In genomic region chr2:28390857-28391563, GRCh38 we compare ENCODE assay signal across 7 cellular contexts. TPM values are rescaled to one million over a fixed set of nuclear protein-coding genes. Genes with fewer than 3 reads are reported as not detected.
A peak's percentile ranks its signal among the peaks of the same experiment; 100 is the strongest.
DNase-seq lines count a peak whose midpoint lies in the region; ATAC-seq and TF ChIP-seq lines count a peak whose summit lies in the region.

No MANE protein-coding gene starts in this region.

- peaks cover under 1% of the 10 kb centered on the region for H3K27me3 Mint-ChIP-seq in activated CD8-positive, alpha-beta T cell treated with anti-CD3 and anti-CD28 coated beads for 36 hours
- H3K27me3 Mint-ChIP-seq in nephron progenitor cell (ENCODE audit: low read depth, poor library complexity) = peaks cover 10% of the 10 kb centered on the region

- DNase-seq in DMS53 (lab: John Stamatoyannopoulos, UW) = peak; percentile 76
- peak in 1 of 2 experiments; percentile 52 for DNase-seq in HL-60 (ENCODE audit: low read depth in 1 of 2, low spot score in 1 of 2)
- no peak for DNase-seq in activated CD8-positive, alpha-beta T cell treated with anti-CD3 and anti-CD28 coated beads for 36 hours
- peak; percentile 78 to 90 for DNase-seq in foreskin fibroblast
- DNase-seq in nephron progenitor cell = peak; percentile 67
- no peak for DNase-seq in OCI-M2 (lab: John Stamatoyannopoulos, UW; ENCODE audit: unreplicated experiment)

- peak overlapping the region; percentile 89 for H3K4me3 Mint-ChIP-seq in activated CD8-positive, alpha-beta T cell treated with anti-CD3 and anti-CD28 coated beads for 36 hours
- H3K4me3 Mint-ChIP-seq in nephron progenitor cell = peak overlapping the region; percentile 87

- H3K36me3 Mint-ChIP-seq in activated CD8-positive, alpha-beta T cell treated with anti-CD3 and anti-CD28 coated beads for 36 hours (ENCODE audit: low read depth) = peaks cover 2% of the 10 kb centered on the region
- no peaks in the 10 kb centered on the region for H3K36me3 Mint-ChIP-seq in nephron progenitor cell (ENCODE audit: low read depth)

- CTCF ChIA-PET in activated CD8-positive, alpha-beta T cell treated with anti-CD3 and anti-CD28 coated beads for 36 hours (lab: Charles Lee) = interaction anchor here (1.0 to 1.7 kb wide), 6 partner anchors 19 to 708 kb away, joined by 3 to 5 read pairs (median 4); no protein-coding TSS in a partner anchor

- no peak for ATAC-seq in activated CD8-positive, alpha-beta T cell treated with anti-CD3 and anti-CD28 coated beads for 36 hours
- ATAC-seq in GM19324 (IDR thresholded peaks at IDR 0.05; ENCODE audit: low FRiP score, unreplicated experiment) = no peak

- H3K4me3 ChIP-seq in HL-60 (replicated peaks; ENCODE audit: insufficient read depth, low read length) = peak overlapping the region; percentile 57
- H3K4me3 ChIP-seq in foreskin fibroblast (ENCODE audit: low read depth in 1 of 2, low read length in 2 of 2) = peak overlapping the region; percentile 65 to 85

- intact Hi-C loops in activated CD8-positive, alpha-beta T cell treated with anti-CD3 and anti-CD28 coated beads for 36 hours (cut with micrococcal nuclease) = loop anchor here (5.0 to 10.0 kb wide), 2 partner anchors 56 to 676 kb away; no protein-coding TSS in a partner anchor

- H3K27me3 ChIP-seq in HL-60 (ENCODE audit: insufficient read depth, poor library complexity, severe bottlenecking) = no peaks in the 10 kb centered on the region

- peak overlapping the region; percentile 96 for H3K27ac Mint-ChIP-seq in activated CD8-positive, alpha-beta T cell treated with anti-CD3 and anti-CD28 coated beads for 36 hours
- H3K27ac Mint-ChIP-seq in nephron progenitor cell = no peak overlapping the region

- TF ChIP-seq CTCF in HL-60 (IDR thresholded peaks at IDR 0.05; ENCODE audit: insufficient read depth, low read length) = no peak
- no peak for TF ChIP-seq CTCF in activated CD8-positive, alpha-beta T cell treated with anti-CD3 and anti-CD28 coated beads for 36 hours (IDR thresholded peaks at IDR 0.05)
- TF ChIP-seq CTCF in foreskin fibroblast (IDR thresholded peaks at IDR 0.05; ENCODE audit: low read depth, low read length) = no peak
- no peak for TF ChIP-seq CTCF in nephron progenitor cell (IDR thresholded peaks at IDR 0.05)

- POLR2A ChIA-PET in activated CD8-positive, alpha-beta T cell treated with anti-CD3 and anti-CD28 coated beads for 36 hours (lab: Charles Lee) = interaction anchor here (0.9 to 2.9 kb wide), 14 partner anchors 11 to 59 kb away, joined by 3 to 19 read pairs (median 4); no protein-coding TSS in a partner anchor

- H3K27ac ChIP-seq in HL-60 (replicated peaks) = peak overlapping the region; percentile 97

- H3K9me3 Mint-ChIP-seq in activated CD8-positive, alpha-beta T cell treated with anti-CD3 and anti-CD28 coated beads for 36 hours = no peaks in the 10 kb centered on the region
- no peaks in the 10 kb centered on the region for H3K9me3 Mint-ChIP-seq in nephron progenitor cell

- peaks cover 28% of the 10 kb centered on the region for H3K4me1 Mint-ChIP-seq in activated CD8-positive, alpha-beta T cell treated with anti-CD3 and anti-CD28 coated beads for 36 hours (ENCODE audit: low read depth)
- H3K4me1 Mint-ChIP-seq in nephron progenitor cell = peaks cover 19% of the 10 kb centered on the region

RNA-seq across cellular contexts. Expression of gene FOSL2, which starts 1.6 kb away (rescaled TPM):
- total RNA-seq in activated CD8-positive, alpha-beta T cell treated with anti-CD3 and anti-CD28 coated beads for 36 hours = 100 to 1,000 TPM; 114 to 119 TPM

Comparison
In these comparisons a context has a peak if more than half of its experiments do, and no peak if none do; other contexts are left out.
1. DNase-seq: peak in DMS53 (single experiment), foreskin fibroblast (2 of 2) and nephron progenitor cell (single experiment); none in activated CD8-positive, alpha-beta T cell treated with anti-CD3 and anti-CD28 coated beads for 36 hours (single experiment) and OCI-M2 (single experiment).